8 cellular contexts compared by ENCODE assay signal in the genomic region with DNA sequence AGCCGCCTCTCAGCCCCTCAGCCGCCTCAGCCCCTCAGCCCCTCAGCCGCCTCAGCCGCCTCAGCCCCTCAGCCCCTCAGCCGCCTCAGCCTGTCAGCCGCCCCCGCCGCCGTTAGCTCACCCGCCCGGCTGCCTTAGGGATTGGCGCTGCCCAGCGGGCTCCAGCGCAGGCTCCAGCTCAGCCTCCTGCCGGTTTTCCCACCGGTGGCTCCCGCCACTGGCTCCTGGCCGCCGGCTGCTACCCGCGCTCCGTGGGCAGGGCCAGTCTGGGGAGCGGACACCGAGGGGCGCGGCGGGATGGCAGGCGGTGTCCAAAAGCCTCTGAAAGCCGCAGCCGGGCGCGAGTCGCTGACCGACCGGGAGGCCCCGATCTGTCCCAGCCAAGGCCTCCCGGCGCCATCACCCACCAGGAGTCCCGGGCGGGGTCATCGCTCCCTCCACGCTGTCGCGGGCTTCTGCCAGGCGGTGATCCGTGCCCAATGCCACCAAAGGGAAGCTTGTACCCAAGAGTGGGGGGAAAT.
DNase-seq lines count a peak whose midpoint lies in the region; ATAC-seq, FAIRE-seq and TF ChIP-seq lines count a peak whose summit lies in the region.
"Not testable (repeated sequence)": the region's sequence is repeated elsewhere in the genome, so short reads cannot be mapped to it uniquely, and the experiment has no call there.

No MANE protein-coding gene starts in this region.

- CTCF ChIA-PET in H1 (lab: Charles Lee; ENCODE audit: partially characterized antibody), result interaction anchor here (0.8 kb wide), 1 partner anchor 951 kb away, joined by 3 read pairs; no protein-coding TSS in a partner anchor

- H3K9me3 Mint-ChIP-seq in stimulated activated naive CD8-positive, alpha-beta T cell treated with anti-CD3 and anti-CD28 coated beads, Interleukin-15, amount 100 ng/mL, for 72 hours, result peaks cover 5 to 14% of the 10 kb centered on the region in 2 donors

- DNase-seq in ELF-1 (ENCODE audit: low read depth, low spot score), result peak; percentile 18
- peak; percentile 5 for DNase-seq in activated gamma-delta T cell (lab: John Stamatoyannopoulos, UW)
- not testable (repeated sequence) for DNase-seq in H1 (ENCODE audit: low read depth in 1 of 2, low spot score in 2 of 2); neuronal stem cell (ENCODE audit: low spot score); stimulated activated naive CD8-positive, alpha-beta T cell treated with anti-CD3 and anti-CD28 coated beads, Interleukin-15, amount 100 ng/mL, for 72 hours
- peak; percentile 3 for DNase-seq in left ventricle myocardium superior
- peak; percentile 21 for DNase-seq in left kidney (ENCODE audit: low read depth, low spot score)
- DNase-seq in aorta, result peak in 1 of 2 donors; percentile 72

- TF ChIP-seq RAD21 in H1 (IDR thresholded peaks at IDR 0.05 in 1 of 2, conservative IDR thresholded peaks at IDR 0.05 in 1 of 2; ENCODE audit: low read depth in 2 of 2, low read length in 2 of 2), result not testable (repeated sequence)

- not testable (repeated sequence) for H3K4me1 Mint-ChIP-seq in stimulated activated naive CD8-positive, alpha-beta T cell treated with anti-CD3 and anti-CD28 coated beads, Interleukin-15, amount 100 ng/mL, for 72 hours

- not testable (repeated sequence) for H3K27me3 ChIP-seq in H1 (replicated peaks in 1 of 4; ENCODE audit: control insufficient read depth in 3 of 4, extremely low read depth in 1 of 4, insufficient read depth in 3 of 4, low read length in 3 of 4); neuronal stem cell (ENCODE audit: control insufficient read depth in 3 of 3, insufficient read depth in 3 of 3, low read depth in 1 of 3, low read length in 3 of 3); aorta (ENCODE audit: control insufficient read depth in 1 of 2, insufficient read depth in 2 of 2, low read length in 1 of 2)

- peaks cover 0 to 23% of the 10 kb centered on the region in 2 experiments; a peak in 1 of 4 replicates for H3K9me3 ChIP-seq in H1 (ENCODE audit: insufficient read depth in 2 of 2, low read depth in 1 of 2, low read length in 1 of 2)
- not testable (repeated sequence) for H3K9me3 ChIP-seq in neuronal stem cell (replicated peaks in 1 of 2; ENCODE audit: control insufficient read depth in 2 of 2, insufficient read depth in 1 of 2, low read depth in 1 of 2, low read length in 2 of 2); aorta (ENCODE audit: control insufficient read depth, low read length)

- not testable (repeated sequence) for H3K27ac Mint-ChIP-seq in stimulated activated naive CD8-positive, alpha-beta T cell treated with anti-CD3 and anti-CD28 coated beads, Interleukin-15, amount 100 ng/mL, for 72 hours

- not testable (repeated sequence) for H3K14ac ChIP-seq in H1 (ENCODE audit: insufficient read length)
- H3K14ac ChIP-seq in neuronal stem cell (ENCODE audit: low read length), result peak overlapping the region; percentile 71

- not testable (repeated sequence) for H4K20me1 ChIP-seq in H1 (replicated peaks in 1 of 2; ENCODE audit: control insufficient read depth in 1 of 2, insufficient read depth in 2 of 2, low read length in 2 of 2)

- not testable (repeated sequence) for H3K36me3 ChIP-seq in H1 (ENCODE audit: control insufficient read depth in 2 of 4, insufficient read depth in 4 of 4, low read length in 3 of 4); neuronal stem cell (replicated peaks in 1 of 2; ENCODE audit: control insufficient read depth in 2 of 2, insufficient read depth in 2 of 2, low read length in 2 of 2); aorta (ENCODE audit: control insufficient read depth in 1 of 2, insufficient read depth in 2 of 2, low read length in 1 of 2)

- H4K91ac ChIP-seq in H1 (replicated peaks; ENCODE audit: insufficient read length, low read length); neuronal stem cell (ENCODE audit: low read depth, low read length, poor library complexity): not testable (repeated sequence)

- H3K23ac ChIP-seq in H1 (ENCODE audit: insufficient read length); neuronal stem cell (ENCODE audit: low read depth, low read length, poor library complexity): not testable (repeated sequence)

- not testable (repeated sequence) for H3K18ac ChIP-seq in H1 (ENCODE audit: extremely low read depth, low read length)
- peak overlapping the region; percentile 17 for H3K18ac ChIP-seq in neuronal stem cell (ENCODE audit: low read length)

- not testable (repeated sequence) for H2BK12ac ChIP-seq in H1 (ENCODE audit: low read depth, low read length); neuronal stem cell (ENCODE audit: low read length)

- not testable (repeated sequence) for TF ChIP-seq CTCF in H1 (IDR thresholded peaks at IDR 0.05; ENCODE audit: control extremely low read depth in 1 of 3, insufficient read depth in 1 of 3, low read depth in 1 of 3, low read length in 3 of 3)

- not testable (repeated sequence) for H3K4ac ChIP-seq in H1 (replicated peaks; ENCODE audit: insufficient read length, low read depth, low read length); neuronal stem cell (ENCODE audit: low read length)

- H2BK20ac ChIP-seq in H1 (ENCODE audit: low read length), result not testable (repeated sequence)

- not testable (repeated sequence) for H3K9ac ChIP-seq in H1 (replicated peaks in 1 of 4; ENCODE audit: extremely low read depth in 1 of 4, low read depth in 3 of 4, low read length in 3 of 4); neuronal stem cell (ENCODE audit: low read depth, low read length, poor library complexity)

- intact Hi-C loops in left ventricle myocardium superior (cut with micrococcal nuclease); aorta (cut with DNase I): not testable (repeated sequence)

- not testable (repeated sequence) for H3K79me2 ChIP-seq in H1 (ENCODE audit: control insufficient read depth in 1 of 2, insufficient read depth in 2 of 2, low read length in 2 of 2)

- H3K4me1 ChIP-seq in H1 (replicated peaks in 1 of 4; ENCODE audit: control insufficient read depth in 3 of 4, insufficient read depth in 4 of 4, low read length in 3 of 4); neuronal stem cell (ENCODE audit: control insufficient read depth in 2 of 2, insufficient read depth in 1 of 2, low read depth in 1 of 2, low read length in 2 of 2); aorta (ENCODE audit: control insufficient read depth in 1 of 2, insufficient read depth in 2 of 2, low read length in 2 of 2): not testable (repeated sequence)

- not testable (repeated sequence) for H3K23me2 ChIP-seq in H1 (ENCODE audit: low read depth, low read length)

- not testable (repeated sequence) for H3K4me2 ChIP-seq in H1 (ENCODE audit: insufficient read depth in 1 of 2, low read depth in 2 of 2, low read length in 2 of 2); neuronal stem cell (ENCODE audit: insufficient read depth, low read length, poor library complexity, severe bottlenecking)

- TF ChIP-seq POLR2A in H1 (IDR thresholded peaks at IDR 0.05; ENCODE audit: control extremely low read depth in 1 of 2, low read depth in 2 of 2, low read length in 2 of 2), result not testable (repeated sequence)

- 0 out of 2 replicates have a peak overlapping the region, but pooled peaks have one; percentile 25 for H4K8ac ChIP-seq in H1 (ENCODE audit: extremely low read depth, insufficient read depth, low read length)
- H4K8ac ChIP-seq in neuronal stem cell (ENCODE audit: low read depth, low read length), result not testable (repeated sequence)

- not testable (repeated sequence) for FAIRE-seq in H1 (lab: Jason Lieb, UNC)

- not testable (repeated sequence) for H4K5ac ChIP-seq in H1 (ENCODE audit: insufficient read length, low read depth, low read length)

- TF ChIP-seq EP300 in H1 (IDR thresholded peaks at IDR 0.05; ENCODE audit: borderline replicate concordance in 1 of 2, low read depth in 2 of 2, low read length in 2 of 2), result not testable (repeated sequence)

- H3K56ac ChIP-seq in H1 (replicated peaks; ENCODE audit: insufficient read length, low read depth, low read length), result not testable (repeated sequence)

- H3K79me1 ChIP-seq in H1 (ENCODE audit: low read depth, low read length); neuronal stem cell (ENCODE audit: low read depth, low read length): not testable (repeated sequence)

- not testable (repeated sequence) for H2BK5ac ChIP-seq in H1 (ENCODE audit: low read depth, low read length); neuronal stem cell (ENCODE audit: low read length)

- not testable (repeated sequence) for H2BK15ac ChIP-seq in H1 (ENCODE audit: low read length); neuronal stem cell (ENCODE audit: low read length)

- not testable (repeated sequence) for H3K4me3 ChIP-seq in H1 (ENCODE audit: extremely low read depth in 1 of 4, insufficient read depth in 2 of 4, low read depth in 3 of 4, low read length in 4 of 4); neuronal stem cell (ENCODE audit: low read length in 2 of 2); aorta (ENCODE audit: low read length in 2 of 2)

- 90% methylated on average over 2 of the region's 46 CpGs; no CpG with 5 or more reads in 1 of the 2 experiments for WGBS in H1 (ENCODE audit: extremely low coverage in 1 of 2, insufficient coverage in 1 of 2, insufficient read length in 1 of 2, insufficient replicate concordance in 2 of 2, low coverage in 1 of 2, low lambda C conversion rate in 2 of 2, missing lambda C conversion rate in 1 of 2), 2 experiments
- no CpG with 5 or more reads among the region's 46 CpGs for WGBS in neuronal stem cell (ENCODE audit: extremely low coverage in 2 of 2, insufficient read length in 2 of 2, insufficient replicate concordance in 1 of 2), 2 donors
- WGBS in aorta, 2 donors, result 46 to 64% methylated on average over 42 to 46 of the region's 46 CpGs

- H3K4me3 Mint-ChIP-seq in stimulated activated naive CD8-positive, alpha-beta T cell treated with anti-CD3 and anti-CD28 coated beads, Interleukin-15, amount 100 ng/mL, for 72 hours, result not testable (repeated sequence)

- not testable (repeated sequence) for H3K27me3 Mint-ChIP-seq in stimulated activated naive CD8-positive, alpha-beta T cell treated with anti-CD3 and anti-CD28 coated beads, Interleukin-15, amount 100 ng/mL, for 72 hours

- H3K27ac ChIP-seq in H1 (ENCODE audit: low read depth, low read length); neuronal stem cell (replicated peaks; ENCODE audit: low read length); aorta (ENCODE audit: low read depth in 1 of 2, low read length in 2 of 2): not testable (repeated sequence)

- not testable (repeated sequence) for H2BK120ac ChIP-seq in H1 (replicated peaks; ENCODE audit: low read depth, low read length); neuronal stem cell (ENCODE audit: low read depth, low read length)

- ATAC-seq in left ventricle myocardium superior, result not testable (repeated sequence)
- ATAC-seq in stimulated activated naive CD8-positive, alpha-beta T cell treated with anti-CD3 and anti-CD28 coated beads, Interleukin-15, amount 100 ng/mL, for 72 hours, result peak; percentile 31
- peak; percentile 29 for ATAC-seq in aorta (ENCODE audit: low FRiP score)

- not testable (repeated sequence) for H2AK5ac ChIP-seq in H1 (ENCODE audit: low read depth, low read length); neuronal stem cell (ENCODE audit: low read depth, low read length)

- not testable (repeated sequence) for H2AFZ ChIP-seq in H1 (ENCODE audit: low read length); neuronal stem cell (ENCODE audit: low read length)

- POLR2A ChIA-PET in H1 (lab: Charles Lee; ENCODE audit: partially characterized antibody), result not testable (repeated sequence)
